ENCODE assay signal across 23 cellular contexts in the genomic region with DNA sequence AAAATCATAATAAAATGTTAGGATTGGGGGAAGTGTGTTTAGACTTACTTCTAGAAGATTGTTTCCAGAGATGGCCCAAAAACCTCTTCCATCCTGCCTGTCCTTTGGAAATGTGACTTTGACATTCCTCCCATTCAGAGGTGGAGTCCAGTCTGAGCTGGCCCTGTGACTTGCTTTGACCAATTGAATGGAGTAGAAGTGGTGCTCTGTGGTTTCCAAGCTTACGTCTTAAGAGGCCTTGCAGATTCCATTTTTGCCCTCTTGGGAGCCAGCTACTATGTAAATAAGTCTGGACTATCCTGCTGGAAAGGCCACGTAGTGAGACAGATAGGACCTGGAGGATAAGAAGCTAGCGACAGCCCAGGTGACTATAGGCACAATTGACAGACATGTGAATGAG. TPM values are rescaled to one million over a fixed set of nuclear protein-coding genes. Genes with fewer than 3 reads are reported as not detected.
"Had no signal": no experiment of that assay in that cellular context is flagged by ENCODE, and none has a peak within 500 bp of the region (broad histone marks: within the 10 kb centered on the region; RNA-seq: fewer than 3 reads in every experiment).

No MANE protein-coding gene starts in this region.

- H3K4me3 ChIP-seq: lung, prostate gland, right lobe of liver, upper lobe of right lung, vagina had no signal

- H3K36me3 Mint-ChIP-seq: immature natural killer cell had no signal

- ATAC-seq: upper lobe of right lung had no signal

- H3K9me3 Mint-ChIP-seq: endodermal cell; immature natural killer cell; stimulated activated memory B cell treated with anti-CD40 and anti-IgM and Interleukin-4, amounts not matched to agents 10 μg/mL and 1 μg/mL and 100 μg/mL, for 72 hours; stimulated activated naive CD8-positive, alpha-beta T cell treated with anti-CD3 and anti-CD28 coated beads, Interleukin-15, Interleukin-2, amounts not matched to agents 100 ng/mL and 50 ng/mL, for 24 hours had no signal

- H3K27ac ChIP-seq: colonic mucosa, gastroesophageal sphincter, parathyroid adenoma, prostate gland, right lobe of liver, spleen, tibial artery, upper lobe of right lung, vagina had no signal

- H3K27ac Mint-ChIP-seq: endodermal cell; immature natural killer cell; stimulated activated memory B cell treated with anti-CD40 and anti-IgM and Interleukin-4, amounts not matched to agents 10 μg/mL and 1 μg/mL and 100 μg/mL, for 72 hours; stimulated activated naive CD8-positive, alpha-beta T cell treated with anti-CD3 and anti-CD28 coated beads, Interleukin-15, Interleukin-2, amounts not matched to agents 100 ng/mL and 50 ng/mL, for 24 hours had no signal

- H3K4me1 ChIP-seq: colonic mucosa, parathyroid adenoma had no signal

- H3K9me3 ChIP-seq: colonic mucosa, gastroesophageal sphincter, prostate gland, right lobe of liver, spleen, tibial artery, upper lobe of right lung, vagina had no signal

- H3K9ac ChIP-seq: parathyroid adenoma had no signal

- H3K4me3 Mint-ChIP-seq: stimulated activated naive CD8-positive, alpha-beta T cell treated with anti-CD3 and anti-CD28 coated beads, Interleukin-15, Interleukin-2, amounts not matched to agents 100 ng/mL and 50 ng/mL, for 24 hours had no signal

- DNase-seq: colonic mucosa; effector CD4-positive, alpha-beta T cell; left ventricle myocardium superior; mesendoderm; right lobe of liver; spleen; stimulated activated CD4-positive, alpha-beta T cell treated with anti-CD3 and anti-CD28 coated beads, Interleukin-1b, Interleukin-23, amount 100 ng/mL, for 48 hours; stimulated activated CD4-positive, alpha-beta T cell treated with anti-CD3 and anti-CD28 coated beads, Interleukin-4, amount 100 ng/mL, for 24 hours; tibial artery; upper lobe of right lung had no signal

- H3K36me3 ChIP-seq: colonic mucosa, gastroesophageal sphincter, prostate gland, right lobe of liver, spleen, tibial artery, upper lobe of right lung, vagina had no signal

- H3K27me3 ChIP-seq: tibial artery, vagina had no signal

RNA-seq across cellular contexts. Expression of a gene that starts 1.3 kb away (rescaled TPM):
- total RNA-seq: colonic mucosa, dermis microvascular lymphatic vessel endothelial cell, endodermal cell, endothelial cell of umbilical vein, lung, right lobe of liver, vagina had no signal
- polyA plus RNA-seq: endothelial cell of umbilical vein; immature natural killer cell; keratinocyte; lung; naive thymus-derived CD4-positive, alpha-beta T cell; spleen had no signal

RNA-seq across cellular contexts. Expression of a gene that starts 18.0 kb away (rescaled TPM):
- total RNA-seq: dermis microvascular lymphatic vessel endothelial cell, endodermal cell, endothelial cell of umbilical vein, right lobe of liver had no signal
- polyA plus RNA-seq: endothelial cell of umbilical vein, keratinocyte had no signal

RNA-seq across cellular contexts. Expression of a gene that starts 33.8 kb away (rescaled TPM):
- total RNA-seq: dermis microvascular lymphatic vessel endothelial cell, endothelial cell of umbilical vein had no signal
- polyA plus RNA-seq: endothelial cell of umbilical vein, immature natural killer cell, keratinocyte had no signal
